10 cellular contexts compared by ENCODE assay signal in genomic region chr19:2291185-2291751, GRCh38. TPM values are rescaled to one million over a fixed set of nuclear protein-coding genes. Genes with fewer than 3 reads are reported as not detected.
DNase-seq lines count a peak whose midpoint lies in the region; ATAC-seq and TF ChIP-seq lines count a peak whose summit lies in the region.
"Had no signal": no experiment of that assay in that cellular context is flagged by ENCODE, and none has a peak within 500 bp of the region (broad histone marks: within the 10 kb centered on the region; RNA-seq: fewer than 3 reads in every experiment).

No MANE protein-coding gene starts in this region.

- TF ChIP-seq CTCF in endodermal cell (conservative IDR thresholded peaks at IDR 0.05), result peak; percentile 60
- no peak for TF ChIP-seq CTCF in psoas muscle (IDR thresholded peaks at IDR 0.05)
- peak in 1 of 5 experiments; percentile 13 for TF ChIP-seq CTCF in gastrocnemius medialis (IDR thresholded peaks at IDR 0.05 in 4 of 5, conservative IDR thresholded peaks at IDR 0.05 in 1 of 5)

- H3K9ac ChIP-seq in endodermal cell (ENCODE audit: extremely low read depth, low read length, poor library complexity, severe bottlenecking), result no peak overlapping the region

- H3K9me3 ChIP-seq in endodermal cell (ENCODE audit: control insufficient read depth, low read length) (no peaks in the 10 kb centered on the region), psoas muscle (no peaks in the 10 kb centered on the region), gastrocnemius medialis (no peaks in the 10 kb centered on the region)

- DNase-seq in DMS 273 treated with DMSO at 0.1 percent for 48 hours (lab: John Stamatoyannopoulos, UW), result peak; percentile 53
- peak; percentile 90 for DNase-seq in endodermal cell
- no peak for DNase-seq in psoas muscle
- no peak for DNase-seq in gastrocnemius medialis
- DNase-seq in RPMI8226, result no peak
- DNase-seq in activated CD8-positive, alpha-beta memory T cell treated with anti-CD3 and anti-CD28 coated beads, Interleukin-2, amount 50 U/mL, for 48 hours, result no peak
- DNase-seq: activated CD4-positive, CD25-positive, alpha-beta regulatory T cell had no signal

- WGBS in endodermal cell (ENCODE audit: insufficient coverage in 1 of 2, insufficient read length in 1 of 2), 2 experiments, result 1 to 3% methylated on average over 14 to 67 of the region's 67 CpGs
- WGBS in psoas muscle, 3 donors, result 3 to 5% (median 3%) methylated on average over 53 to 67 of the region's 67 CpGs

- H3K36me3 Mint-ChIP-seq in endodermal cell (ENCODE audit: low read depth), result peaks cover 3% of the 10 kb centered on the region

- H3K27ac ChIP-seq in endodermal cell (ENCODE audit: low read depth, low read length), result no peak overlapping the region
- no peak overlapping the region for H3K27ac ChIP-seq in psoas muscle
- no peak overlapping the region for H3K27ac ChIP-seq in gastrocnemius medialis

- TF ChIP-seq RAD21 in Ishikawa (IDR thresholded peaks at IDR 0.05; ENCODE audit: low read depth), result no peak

- no peak for TF ChIP-seq EP300 in Ishikawa (IDR thresholded peaks at IDR 0.05; ENCODE audit: borderline replicate concordance)

- ATAC-seq in psoas muscle, result no peak
- ATAC-seq in gastrocnemius medialis, result no peak
- ATAC-seq in HG02885 (IDR thresholded peaks at IDR 0.05; ENCODE audit: poor library complexity, unreplicated experiment), result no peak

- peaks cover 100% of the 10 kb centered on the region for H3K27me3 ChIP-seq in endodermal cell (ENCODE audit: control insufficient read depth, insufficient read depth, low read length, poor library complexity, severe bottlenecking)
- H3K27me3 ChIP-seq in psoas muscle (ENCODE audit: insufficient read depth in 3 of 3, low read length in 2 of 3), result peaks cover 0 to 48% (median 31%) of the 10 kb centered on the region in 3 donors
- H3K27me3 ChIP-seq in gastrocnemius medialis, result peaks cover 47 to 58% (median 51%) of the 10 kb centered on the region in 3 donors

- H3K27me3 Mint-ChIP-seq in endodermal cell (ENCODE audit: insufficient read depth), result peaks cover 93% of the 10 kb centered on the region

- no peak for TF ChIP-seq POLR2A in gastrocnemius medialis (IDR thresholded peaks at IDR 0.05)

- H3K4me1 ChIP-seq in endodermal cell (ENCODE audit: control insufficient read depth, insufficient read depth, low read length), result no peaks in the 10 kb centered on the region
- peaks cover 22% of the 10 kb centered on the region for H3K4me1 ChIP-seq in psoas muscle
- peaks cover 12 to 33% of the 10 kb centered on the region in 2 donors for H3K4me1 ChIP-seq in gastrocnemius medialis

- H3K36me3 ChIP-seq in endodermal cell (ENCODE audit: control insufficient read depth, insufficient read depth, low read length), result no peaks in the 10 kb centered on the region
- H3K36me3 ChIP-seq in psoas muscle (ENCODE audit: insufficient read depth in 1 of 2, low read depth in 1 of 2), result no peaks in the 10 kb centered on the region
- no peaks in the 10 kb centered on the region for H3K36me3 ChIP-seq in gastrocnemius medialis

- peak overlapping the region; percentile 43 for H3K4me3 Mint-ChIP-seq in endodermal cell

- no peak overlapping the region for H3K4me3 ChIP-seq in endodermal cell (ENCODE audit: low read length)
- peak overlapping the region; percentile 60 for H3K4me3 ChIP-seq in psoas muscle
- peak overlapping the region in 2 of 4 donors; percentile 35 to 36 for H3K4me3 ChIP-seq in gastrocnemius medialis

- in situ Hi-C loops in gastrocnemius medialis (cut with MboI; ENCODE audit: low sequenced_read_pairs in 4 of 4), result loop anchor here (25.0 kb wide), 1 partner anchor 96 kb away; no protein-coding TSS in a partner anchor

- intact Hi-C loops in psoas muscle (cut with DNase I) (no loop called here), gastrocnemius medialis (cut with DNase I; ENCODE audit: low total_unique reads) (no loop called here)

- H3K4me1 Mint-ChIP-seq in endodermal cell, result no peaks in the 10 kb centered on the region

- H3K9me3 Mint-ChIP-seq in endodermal cell, result no peaks in the 10 kb centered on the region

- H3K27ac Mint-ChIP-seq in endodermal cell, result no peak overlapping the region

TF ChIP-seq in Ishikawa, 13 proteins besides CTCF, POLR2A, EP300 and RAD21:
- peak; percentile 20; the same call in 1 of the 2 replicates for TF ChIP-seq USF1 (IDR thresholded peaks at IDR 0.05)
- TF ChIP-seq, protein P1, sequence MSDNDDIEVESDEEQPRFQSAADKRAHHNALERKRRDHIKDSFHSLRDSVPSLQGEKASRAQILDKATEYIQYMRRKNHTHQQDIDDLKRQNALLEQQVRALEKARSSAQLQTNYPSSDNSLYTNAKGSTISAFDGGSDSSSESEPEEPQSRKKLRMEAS (IDR thresholded peaks at IDR 0.05), result peak; percentile 97
- TF ChIP-seq NFIC (IDR thresholded peaks at IDR 0.05), result no peak

RNA-seq across cellular contexts. Expression of gene PEAK3, which starts 9.3 kb away (rescaled TPM):
- total RNA-seq in endodermal cell (not detected), psoas muscle (under 1 TPM; 0.12 to 0.20 (median 0.14) TPM), gastrocnemius medialis (under 1 TPM in 1 of 4 donors, not detected in 3; 0.11 TPM)
- not detected for polyA plus RNA-seq in endodermal cell (2013, experiment 1 of 2)
- polyA plus RNA-seq in endodermal cell (2013, experiment 2 of 2), result 0.08 TPM
- polyA plus RNA-seq in psoas muscle, result under 1 TPM in 2 of 3 donors, not detected in 1; 0.01 to 0.08 TPM
- total RNA-seq: epithelial cell of proximal tubule had no signal

RNA-seq across cellular contexts. Expression of gene LINGO3, which starts 16.7 kb away (rescaled TPM):
- total RNA-seq in endodermal cell (1 to 10 TPM in 1 of 2 donors, under 1 TPM in 1; 0.20 to 1.0 TPM), psoas muscle (not detected), gastrocnemius medialis (not detected)
- 2.3 TPM for polyA plus RNA-seq in endodermal cell (2013, experiment 1 of 2)
- polyA plus RNA-seq in endodermal cell (2013, experiment 2 of 2), result 1.9 TPM
- under 1 TPM in 1 of 3 donors, not detected in 2; 0.04 TPM for polyA plus RNA-seq in psoas muscle
- total RNA-seq: epithelial cell of proximal tubule had no signal

RNA-seq across cellular contexts. Expression of gene JSRP1, which starts 35.1 kb away (rescaled TPM):
- total RNA-seq in endodermal cell, result under 1 TPM; 0.66 to 0.89 TPM
- not detected for polyA plus RNA-seq in endodermal cell (2013, experiment 1 of 2)
- not detected for polyA plus RNA-seq in endodermal cell (2013, experiment 2 of 2)
- total RNA-seq in psoas muscle, result 100 to 1,000 TPM; 107 to 191 (median 162) TPM
- 100 to 1,000 TPM; 110 to 271 (median 130) TPM for polyA plus RNA-seq in psoas muscle
- 100 to 1,000 TPM; 152 to 383 (median 303) TPM for total RNA-seq in gastrocnemius medialis

RNA-seq across cellular contexts. Expression of gene LSM7, which starts 37.1 kb away (rescaled TPM):
- 100 to 1,000 TPM; 141 to 149 TPM for total RNA-seq in endodermal cell
- polyA plus RNA-seq in endodermal cell (2013, experiment 1 of 2), result 215 TPM
- polyA plus RNA-seq in endodermal cell (2013, experiment 2 of 2), result 206 TPM
- 10 to 100 TPM; 42.2 to 89.8 (median 47.8) TPM for total RNA-seq in psoas muscle
- 100 to 1,000 TPM; 128 to 323 (median 141) TPM for polyA plus RNA-seq in psoas muscle
- 100 to 1,000 TPM in 1 of 4 donors, 10 to 100 TPM in 3; 70.0 to 109 (median 77.5) TPM for total RNA-seq in gastrocnemius medialis

RNA-seq across cellular contexts. Expression of gene SPPL2B, which starts 37.2 kb away (rescaled TPM):
- 100 to 1,000 TPM; 115 to 118 TPM for total RNA-seq in endodermal cell
- polyA plus RNA-seq in endodermal cell (2013, experiment 1 of 2), result 88.6 TPM
- 73.4 TPM for polyA plus RNA-seq in endodermal cell (2013, experiment 2 of 2)
- total RNA-seq in psoas muscle, result 10 to 100 TPM; 21.1 to 38.0 (median 27.7) TPM
- polyA plus RNA-seq in psoas muscle, result 10 to 100 TPM; 11.4 to 22.1 (median 19.4) TPM
- total RNA-seq in gastrocnemius medialis, result 10 to 100 TPM; 18.1 to 27.7 (median 23.2) TPM

Comparison
In these comparisons a context has a peak if more than half of its experiments do, and no peak if none do; other contexts are left out.
1. DNase-seq: peak in DMS 273 treated with DMSO at 0.1 percent for 48 hours (single experiment) and endodermal cell (single experiment); none in psoas muscle (0 of 2), gastrocnemius medialis (0 of 2), RPMI8226 (single experiment) and activated CD8-positive, alpha-beta memory T cell treated with anti-CD3 and anti-CD28 coated beads, Interleukin-2, amount 50 U/mL, for 48 hours (single experiment).
2. RNA of gene JSRP1, which starts 35.1 kb away (total RNA-seq): 152 to 383 TPM in gastrocnemius medialis and 107 to 191 TPM in psoas muscle; 0.66 to 0.89 TPM in endodermal cell; every median in the first group is over 10 times any median in the second.